Comparison of ENCODE assay signal across 1 cellular context in the genomic region with DNA sequence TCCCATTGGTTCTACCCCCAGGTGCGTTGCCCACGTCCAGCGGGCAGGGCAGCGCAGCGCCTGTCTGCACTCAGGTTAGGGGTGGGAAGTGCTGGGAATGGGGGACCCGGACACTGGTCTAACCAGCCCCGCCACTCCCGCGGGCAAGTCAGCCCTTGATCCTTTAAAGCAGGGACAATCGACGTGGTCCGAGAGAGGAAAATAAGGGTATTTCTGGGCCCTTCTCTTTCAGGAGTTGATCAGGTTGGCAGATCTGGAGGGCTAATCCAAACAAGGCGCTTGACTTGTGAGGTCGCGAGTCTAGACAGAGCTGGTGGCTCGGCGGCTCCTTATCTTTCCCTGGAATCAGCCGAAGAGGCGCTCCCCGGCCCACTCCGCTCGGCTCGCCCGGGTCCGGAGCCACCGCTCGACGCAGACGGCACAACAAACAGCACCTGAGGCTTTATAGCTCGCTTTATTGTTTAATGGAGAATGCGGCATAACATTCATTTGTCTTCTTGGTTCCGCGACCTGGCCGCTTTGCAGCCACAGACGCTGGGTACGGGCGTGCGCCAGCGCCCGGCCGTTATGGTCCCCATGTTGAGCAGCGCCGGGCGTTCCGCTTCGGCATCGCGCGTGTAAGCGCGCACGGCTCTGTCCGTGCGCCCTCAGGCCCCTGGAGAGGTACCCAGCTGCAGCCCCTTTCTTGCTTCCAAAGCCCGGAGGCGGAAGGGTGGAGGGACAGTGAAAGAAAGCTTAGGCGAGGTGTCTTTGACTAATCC.
TF ChIP-seq lines count a peak whose summit lies in the region.

No MANE protein-coding gene starts in this region.

TF ChIP-seq in H1, 55 proteins besides CTCF, POLR2A, EP300 and RAD21:
- TF ChIP-seq RFX5 (IDR thresholded peaks at IDR 0.05; ENCODE audit: borderline replicate concordance, low read depth, low read length) (no peak), BACH1 (IDR thresholded peaks at IDR 0.05; ENCODE audit: low read length) (no peak), MAFK (IDR thresholded peaks at IDR 0.05; ENCODE audit: low read depth, low read length) (no peak), NANOG (IDR thresholded peaks at IDR 0.05; ENCODE audit: insufficient read depth, low read depth, low read length, poor library complexity, severe bottlenecking) (no peak), ASH2L (IDR thresholded peaks at IDR 0.05; ENCODE audit: low read length) (peak; percentile 46), TAF7 (optimal IDR thresholded peaks at IDR 0.05; ENCODE audit: borderline replicate concordance, low read depth, low read length) (no peak), SIX5 (IDR thresholded peaks at IDR 0.05; ENCODE audit: low read depth, low read length) (no peak), SP2 (IDR thresholded peaks at IDR 0.05; ENCODE audit: low read length) (no peak), SP4 (IDR thresholded peaks at IDR 0.05; ENCODE audit: low read length) (no peak), CREB1 (IDR thresholded peaks at IDR 0.05) (no peak), CBX5 (IDR thresholded peaks at IDR 0.05; ENCODE audit: low read depth, low read length) (no peak), SIN3A (conservative IDR thresholded peaks at IDR 0.05 in 1 of 2, IDR thresholded peaks at IDR 0.05 in 1 of 2; ENCODE audit: low read depth in 1 of 2, low read length in 2 of 2) (no peak), KDM4A (IDR thresholded peaks at IDR 0.05; ENCODE audit: low read depth, low read length, severe bottlenecking) (peak; percentile 29), JUN (IDR thresholded peaks at IDR 0.05; ENCODE audit: low read depth, low read length) (no peak), NRF1 (IDR thresholded peaks at IDR 0.05; ENCODE audit: low read depth, low read length) (no peak), EZH2 (IDR thresholded peaks at IDR 0.05; ENCODE audit: low read depth, low read length, severe bottlenecking) (peak; percentile 99), JUND (IDR thresholded peaks at IDR 0.05; ENCODE audit: low read length) (no peak), SUZ12 (IDR thresholded peaks at IDR 0.05; ENCODE audit: low read length) (peak; percentile 99), FOSL1 (IDR thresholded peaks at IDR 0.05; ENCODE audit: insufficient read depth, low read depth, low read length) (no peak), CTBP2 (IDR thresholded peaks at IDR 0.05; ENCODE audit: borderline replicate concordance, insufficient read depth, insufficient read length, low read length) (peak; percentile 91), SAP30 (IDR thresholded peaks at IDR 0.05; ENCODE audit: insufficient read depth, insufficient replicate concordance, low read length) (no peak), RNF2 (IDR thresholded peaks at IDR 0.05; ENCODE audit: borderline replicate concordance, low read depth, low read length, missing control alignments, poor library complexity, severe bottlenecking) (peak; percentile 97)
- TF ChIP-seq, protein P1, sequence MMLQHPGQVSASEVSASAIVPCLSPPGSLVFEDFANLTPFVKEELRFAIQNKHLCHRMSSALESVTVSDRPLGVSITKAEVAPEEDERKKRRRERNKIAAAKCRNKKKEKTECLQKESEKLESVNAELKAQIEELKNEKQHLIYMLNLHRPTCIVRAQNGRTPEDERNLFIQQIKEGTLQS (IDR thresholded peaks at IDR 0.05; ENCODE audit: insufficient read depth, low read depth, low read length), result no peak
- TF ChIP-seq, protein P2, sequence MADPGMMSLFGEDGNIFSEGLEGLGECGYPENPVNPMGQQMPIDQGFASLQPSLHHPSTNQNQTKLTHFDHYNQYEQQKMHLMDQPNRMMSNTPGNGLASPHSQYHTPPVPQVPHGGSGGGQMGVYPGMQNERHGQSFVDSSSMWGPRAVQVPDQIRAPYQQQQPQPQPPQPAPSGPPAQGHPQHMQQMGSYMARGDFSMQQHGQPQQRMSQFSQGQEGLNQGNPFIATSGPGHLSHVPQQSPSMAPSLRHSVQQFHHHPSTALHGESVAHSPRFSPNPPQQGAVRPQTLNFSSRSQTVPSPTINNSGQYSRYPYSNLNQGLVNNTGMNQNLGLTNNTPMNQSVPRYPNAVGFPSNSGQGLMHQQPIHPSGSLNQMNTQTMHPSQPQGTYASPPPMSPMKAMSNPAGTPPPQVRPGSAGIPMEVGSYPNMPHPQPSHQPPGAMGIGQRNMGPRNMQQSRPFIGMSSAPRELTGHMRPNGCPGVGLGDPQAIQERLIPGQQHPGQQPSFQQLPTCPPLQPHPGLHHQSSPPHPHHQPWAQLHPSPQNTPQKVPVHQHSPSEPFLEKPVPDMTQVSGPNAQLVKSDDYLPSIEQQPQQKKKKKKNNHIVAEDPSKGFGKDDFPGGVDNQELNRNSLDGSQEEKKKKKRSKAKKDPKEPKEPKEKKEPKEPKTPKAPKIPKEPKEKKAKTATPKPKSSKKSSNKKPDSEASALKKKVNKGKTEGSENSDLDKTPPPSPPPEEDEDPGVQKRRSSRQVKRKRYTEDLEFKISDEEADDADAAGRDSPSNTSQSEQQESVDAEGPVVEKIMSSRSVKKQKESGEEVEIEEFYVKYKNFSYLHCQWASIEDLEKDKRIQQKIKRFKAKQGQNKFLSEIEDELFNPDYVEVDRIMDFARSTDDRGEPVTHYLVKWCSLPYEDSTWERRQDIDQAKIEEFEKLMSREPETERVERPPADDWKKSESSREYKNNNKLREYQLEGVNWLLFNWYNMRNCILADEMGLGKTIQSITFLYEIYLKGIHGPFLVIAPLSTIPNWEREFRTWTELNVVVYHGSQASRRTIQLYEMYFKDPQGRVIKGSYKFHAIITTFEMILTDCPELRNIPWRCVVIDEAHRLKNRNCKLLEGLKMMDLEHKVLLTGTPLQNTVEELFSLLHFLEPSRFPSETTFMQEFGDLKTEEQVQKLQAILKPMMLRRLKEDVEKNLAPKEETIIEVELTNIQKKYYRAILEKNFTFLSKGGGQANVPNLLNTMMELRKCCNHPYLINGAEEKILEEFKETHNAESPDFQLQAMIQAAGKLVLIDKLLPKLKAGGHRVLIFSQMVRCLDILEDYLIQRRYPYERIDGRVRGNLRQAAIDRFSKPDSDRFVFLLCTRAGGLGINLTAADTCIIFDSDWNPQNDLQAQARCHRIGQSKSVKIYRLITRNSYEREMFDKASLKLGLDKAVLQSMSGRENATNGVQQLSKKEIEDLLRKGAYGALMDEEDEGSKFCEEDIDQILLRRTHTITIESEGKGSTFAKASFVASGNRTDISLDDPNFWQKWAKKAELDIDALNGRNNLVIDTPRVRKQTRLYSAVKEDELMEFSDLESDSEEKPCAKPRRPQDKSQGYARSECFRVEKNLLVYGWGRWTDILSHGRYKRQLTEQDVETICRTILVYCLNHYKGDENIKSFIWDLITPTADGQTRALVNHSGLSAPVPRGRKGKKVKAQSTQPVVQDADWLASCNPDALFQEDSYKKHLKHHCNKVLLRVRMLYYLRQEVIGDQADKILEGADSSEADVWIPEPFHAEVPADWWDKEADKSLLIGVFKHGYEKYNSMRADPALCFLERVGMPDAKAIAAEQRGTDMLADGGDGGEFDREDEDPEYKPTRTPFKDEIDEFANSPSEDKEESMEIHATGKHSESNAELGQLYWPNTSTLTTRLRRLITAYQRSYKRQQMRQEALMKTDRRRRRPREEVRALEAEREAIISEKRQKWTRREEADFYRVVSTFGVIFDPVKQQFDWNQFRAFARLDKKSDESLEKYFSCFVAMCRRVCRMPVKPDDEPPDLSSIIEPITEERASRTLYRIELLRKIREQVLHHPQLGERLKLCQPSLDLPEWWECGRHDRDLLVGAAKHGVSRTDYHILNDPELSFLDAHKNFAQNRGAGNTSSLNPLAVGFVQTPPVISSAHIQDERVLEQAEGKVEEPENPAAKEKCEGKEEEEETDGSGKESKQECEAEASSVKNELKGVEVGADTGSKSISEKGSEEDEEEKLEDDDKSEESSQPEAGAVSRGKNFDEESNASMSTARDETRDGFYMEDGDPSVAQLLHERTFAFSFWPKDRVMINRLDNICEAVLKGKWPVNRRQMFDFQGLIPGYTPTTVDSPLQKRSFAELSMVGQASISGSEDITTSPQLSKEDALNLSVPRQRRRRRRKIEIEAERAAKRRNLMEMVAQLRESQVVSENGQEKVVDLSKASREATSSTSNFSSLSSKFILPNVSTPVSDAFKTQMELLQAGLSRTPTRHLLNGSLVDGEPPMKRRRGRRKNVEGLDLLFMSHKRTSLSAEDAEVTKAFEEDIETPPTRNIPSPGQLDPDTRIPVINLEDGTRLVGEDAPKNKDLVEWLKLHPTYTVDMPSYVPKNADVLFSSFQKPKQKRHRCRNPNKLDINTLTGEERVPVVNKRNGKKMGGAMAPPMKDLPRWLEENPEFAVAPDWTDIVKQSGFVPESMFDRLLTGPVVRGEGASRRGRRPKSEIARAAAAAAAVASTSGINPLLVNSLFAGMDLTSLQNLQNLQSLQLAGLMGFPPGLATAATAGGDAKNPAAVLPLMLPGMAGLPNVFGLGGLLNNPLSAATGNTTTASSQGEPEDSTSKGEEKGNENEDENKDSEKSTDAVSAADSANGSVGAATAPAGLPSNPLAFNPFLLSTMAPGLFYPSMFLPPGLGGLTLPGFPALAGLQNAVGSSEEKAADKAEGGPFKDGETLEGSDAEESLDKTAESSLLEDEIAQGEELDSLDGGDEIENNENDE (IDR thresholded peaks at IDR 0.05; ENCODE audit: insufficient replicate concordance, low read length), result no peak
